Comparison of ENCODE assay signal across 8 cellular contexts in genomic region chr6:36443951-36444428, GRCh38.
DNase-seq lines count a peak whose midpoint lies in the region; ATAC-seq and TF ChIP-seq lines count a peak whose summit lies in the region.

No MANE protein-coding gene starts in this region.

- H3K4me3 Mint-ChIP-seq in dendritic cell treated with granulocyte-macrophage colony-stimulating factor and Interleukin-4, amounts not matched to agents 40 ng/mL and 50 ng/mL, for 4 days, result peak overlapping the region; percentile 92

- DNase-seq in ACHN, result peak; percentile 35
- peak; percentile 75 for DNase-seq in OCI-M1 (lab: John Stamatoyannopoulos, UW)
- no peak for DNase-seq in activated gamma-delta T cell (lab: John Stamatoyannopoulos, UW)
- DNase-seq in effector CD8-positive, alpha-beta T cell (lab: John Stamatoyannopoulos, UW), result no peak

- no peaks in the 10 kb centered on the region for H3K36me3 ChIP-seq in mucosa of stomach (ENCODE audit: control insufficient read depth, insufficient read depth, low read length)

- no peaks in the 10 kb centered on the region for H3K27me3 Mint-ChIP-seq in dendritic cell treated with granulocyte-macrophage colony-stimulating factor and Interleukin-4, amounts not matched to agents 40 ng/mL and 50 ng/mL, for 4 days

- H3K27ac Mint-ChIP-seq in dendritic cell treated with granulocyte-macrophage colony-stimulating factor and Interleukin-4, amounts not matched to agents 40 ng/mL and 50 ng/mL, for 4 days, result peak overlapping the region; percentile 96

- H3K4me3 ChIP-seq in mucosa of stomach (ENCODE audit: low read length), result peak overlapping the region; percentile 69

- H3K9me3 ChIP-seq in mucosa of stomach (ENCODE audit: control insufficient read depth, low read length), result no peaks in the 10 kb centered on the region

- in situ Hi-C loops in ACHN (cut with HindIII; ENCODE audit: low pct_ligation_motif_present, low pct_unique_long_range_greater_than_20kb, low sequenced_read_pairs), result no loop called here

- peaks cover 26% of the 10 kb centered on the region for H3K4me1 Mint-ChIP-seq in dendritic cell treated with granulocyte-macrophage colony-stimulating factor and Interleukin-4, amounts not matched to agents 40 ng/mL and 50 ng/mL, for 4 days (ENCODE audit: low read depth)

- peaks cover 27% of the 10 kb centered on the region for H3K4me1 ChIP-seq in mucosa of stomach (ENCODE audit: control insufficient read depth, insufficient read depth, low read length)

- H3K9me3 Mint-ChIP-seq in dendritic cell treated with granulocyte-macrophage colony-stimulating factor and Interleukin-4, amounts not matched to agents 40 ng/mL and 50 ng/mL, for 4 days, result peaks cover 8% of the 10 kb centered on the region

- intact Hi-C loops in dendritic cell treated with granulocyte-macrophage colony-stimulating factor and Interleukin-4, amounts not matched to agents 40 ng/mL and 50 ng/mL, for 4 days (cut with micrococcal nuclease), result no loop called here

- no peaks in the 10 kb centered on the region for H3K27me3 ChIP-seq in mucosa of stomach (ENCODE audit: control insufficient read depth, insufficient read depth, low read length)

- TF ChIP-seq CTCF in GM12873 (IDR thresholded peaks at IDR 0.05; ENCODE audit: insufficient read depth, low read depth, low read length, missing control alignments), result peak; percentile 36

- no peak for ATAC-seq in HG03521 (IDR thresholded peaks at IDR 0.05; ENCODE audit: unreplicated experiment)

- peak overlapping the region; percentile 96 for H3K9ac ChIP-seq in mucosa of stomach (ENCODE audit: low read length)

- H3K36me3 Mint-ChIP-seq in dendritic cell treated with granulocyte-macrophage colony-stimulating factor and Interleukin-4, amounts not matched to agents 40 ng/mL and 50 ng/mL, for 4 days (ENCODE audit: low read depth), result peaks cover 29% of the 10 kb centered on the region

Comparison
In these comparisons a context has a peak if more than half of its experiments do, and no peak if none do; other contexts are left out.
1. DNase-seq: peak in ACHN (single experiment) and OCI-M1 (single experiment); none in activated gamma-delta T cell (single experiment) and effector CD8-positive, alpha-beta T cell (single experiment).